In the genomic region with DNA sequence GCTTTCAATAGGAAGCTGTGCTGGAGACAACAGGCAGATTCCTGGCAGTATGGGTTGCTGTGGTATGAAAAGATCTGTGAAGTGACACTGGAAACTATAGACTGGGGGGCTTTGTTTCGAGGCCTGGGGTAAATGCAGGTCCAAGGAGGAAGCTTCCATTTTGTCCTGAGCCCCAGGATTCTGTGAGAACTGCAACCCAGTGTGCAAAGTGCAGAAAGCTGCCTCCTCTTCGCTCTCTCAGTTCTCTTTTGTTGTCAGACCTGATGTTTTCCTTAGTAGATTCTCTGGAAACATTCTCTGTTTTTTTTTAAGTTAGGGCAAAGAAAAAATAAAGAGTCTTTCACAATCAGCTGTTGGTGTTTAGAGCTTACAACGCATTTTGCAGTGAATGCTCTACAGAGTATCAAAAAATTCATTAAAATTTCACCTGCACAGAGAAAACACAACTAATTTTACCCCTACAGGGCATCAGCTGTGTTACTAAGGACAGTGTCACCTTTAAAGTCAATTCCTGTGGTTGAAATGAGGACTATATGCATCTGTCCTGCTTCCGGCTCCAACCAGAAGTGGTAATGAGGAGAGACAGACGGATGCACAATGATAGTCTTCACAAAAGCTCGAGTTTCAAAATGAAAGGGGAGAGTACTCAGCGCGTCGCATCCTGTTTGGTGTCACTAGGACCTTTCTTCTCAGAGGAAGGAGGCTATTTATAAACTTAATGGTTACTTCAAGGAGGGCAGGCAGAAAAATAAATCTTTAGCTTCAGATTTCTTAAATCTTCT, we compare ENCODE assay signal across 9 cellular contexts.
DNase-seq lines count a peak whose midpoint lies in the region; ATAC-seq, FAIRE-seq and TF ChIP-seq lines count a peak whose summit lies in the region.
"Had no signal": no experiment of that assay in that cellular context is flagged by ENCODE, and none has a peak within 500 bp of the region (broad histone marks: within the 10 kb centered on the region; RNA-seq: fewer than 3 reads in every experiment).

No MANE protein-coding gene starts in this region.

- H3K4me3 Mint-ChIP-seq in CD4-positive, CD25-positive, alpha-beta regulatory T cell = peak overlapping the region; percentile 10 to 82 (median 72)
- peak overlapping the region; percentile 74 to 75 for H3K4me3 Mint-ChIP-seq in stimulated activated naive B cell treated with anti-CD40 and anti-IgM and Interleukin-4, amounts not matched to agents 10 μg/mL and 1 μg/mL and 100 μg/mL, for 72 hours

- intact Hi-C loops in kidney (cut with DNase I) = no loop called here

- H3K9me3 Mint-ChIP-seq in CD4-positive, CD25-positive, alpha-beta regulatory T cell = no peaks in the 10 kb centered on the region
- no peaks in the 10 kb centered on the region for H3K9me3 Mint-ChIP-seq in stimulated activated naive B cell treated with anti-CD40 and anti-IgM and Interleukin-4, amounts not matched to agents 10 μg/mL and 1 μg/mL and 100 μg/mL, for 72 hours

- peak; percentile 20 to 92 (median 69) for DNase-seq in CD4-positive, CD25-positive, alpha-beta regulatory T cell
- DNase-seq in GM19238 (ENCODE audit: insufficient read length, low spot score) = peak; percentile 53
- DNase-seq in activated CD4-positive, alpha-beta T cell treated with anti-CD3 and anti-CD28 coated beads, Interleukin-2, amount 50 U/mL, for 1 hour = peak; percentile 22
- DNase-seq in kidney = no peak
- DNase-seq in stimulated activated naive B cell treated with anti-CD40 and anti-IgM and Interleukin-4, amounts not matched to agents 10 μg/mL and 1 μg/mL and 100 μg/mL, for 72 hours = peak; percentile 60
- no peak for DNase-seq in AG08396 (ENCODE audit: low spot score)
- no peak for DNase-seq in RPMI8226

- H3K4me1 ChIP-seq in CD4-positive, CD25-positive, alpha-beta regulatory T cell (ENCODE audit: control insufficient read depth, insufficient read depth, low read length, poor library complexity, severe bottlenecking) = peaks cover 23% of the 10 kb centered on the region
- no peaks in the 10 kb centered on the region for H3K4me1 ChIP-seq in kidney (ENCODE audit: control insufficient read depth in 1 of 2, insufficient read depth in 1 of 2, low read depth in 1 of 2, low read length in 2 of 2)

- H3K9ac ChIP-seq in kidney (ENCODE audit: low read length in 2 of 2) = no peak overlapping the region

- peak overlapping the region; percentile 75 for H3K4me3 ChIP-seq in CD4-positive, CD25-positive, alpha-beta regulatory T cell (ENCODE audit: low read depth, low read length)
- H3K4me3 ChIP-seq in kidney (ENCODE audit: low read length in 2 of 2) = peak overlapping the region; percentile 2 to 43

- H3K27me3 Mint-ChIP-seq in CD4-positive, CD25-positive, alpha-beta regulatory T cell = no peaks in the 10 kb centered on the region
- H3K27me3 Mint-ChIP-seq in stimulated activated naive B cell treated with anti-CD40 and anti-IgM and Interleukin-4, amounts not matched to agents 10 μg/mL and 1 μg/mL and 100 μg/mL, for 72 hours = no peaks in the 10 kb centered on the region

- TF ChIP-seq CTCF in kidney (IDR thresholded peaks at IDR 0.05; ENCODE audit: borderline replicate concordance, extremely low read depth, insufficient read depth) = no peak

- ATAC-seq in CD4-positive, CD25-positive, alpha-beta regulatory T cell (ENCODE audit: low read depth in 2 of 2) = peak; percentile 90 to 95
- ATAC-seq in HG03175 (IDR thresholded peaks at IDR 0.05; ENCODE audit: unreplicated experiment) = peak; percentile 94
- ATAC-seq in stimulated activated naive B cell treated with anti-CD40 and anti-IgM and Interleukin-4, amounts not matched to agents 10 μg/mL and 1 μg/mL and 100 μg/mL, for 72 hours (replicated peaks) = peak; percentile 97 to 99

- H3K27ac Mint-ChIP-seq in CD4-positive, CD25-positive, alpha-beta regulatory T cell = peak overlapping the region; percentile 76 to 90 (median 85)
- H3K27ac Mint-ChIP-seq in stimulated activated naive B cell treated with anti-CD40 and anti-IgM and Interleukin-4, amounts not matched to agents 10 μg/mL and 1 μg/mL and 100 μg/mL, for 72 hours = peak overlapping the region; percentile 93

- H3K27ac ChIP-seq in CD4-positive, CD25-positive, alpha-beta regulatory T cell (ENCODE audit: insufficient read depth, low read length, poor library complexity, severe bottlenecking) = peak overlapping the region; percentile 85
- peak overlapping the region in 1 of 2 donors; percentile 12 for H3K27ac ChIP-seq in kidney (ENCODE audit: low read depth in 2 of 2, low read length in 2 of 2)

- peaks cover 21 to 57% (median 41%) of the 10 kb centered on the region in 4 donors for H3K4me1 Mint-ChIP-seq in CD4-positive, CD25-positive, alpha-beta regulatory T cell
- peaks cover 15 to 42% of the 10 kb centered on the region in 2 donors for H3K4me1 Mint-ChIP-seq in stimulated activated naive B cell treated with anti-CD40 and anti-IgM and Interleukin-4, amounts not matched to agents 10 μg/mL and 1 μg/mL and 100 μg/mL, for 72 hours

- FAIRE-seq in kidney (lab: Jason Lieb, UNC) = no peak
- FAIRE-seq: bronchial epithelial cell had no signal

- H3K36me3 Mint-ChIP-seq in CD4-positive, CD25-positive, alpha-beta regulatory T cell = no peaks in the 10 kb centered on the region
- peaks cover 0 to 3% of the 10 kb centered on the region in 2 donors for H3K36me3 Mint-ChIP-seq in stimulated activated naive B cell treated with anti-CD40 and anti-IgM and Interleukin-4, amounts not matched to agents 10 μg/mL and 1 μg/mL and 100 μg/mL, for 72 hours

- H3K9me3 ChIP-seq in CD4-positive, CD25-positive, alpha-beta regulatory T cell (ENCODE audit: control insufficient read depth in 2 of 2, low read length in 2 of 2) = no peaks in the 10 kb centered on the region
- no peaks in the 10 kb centered on the region for H3K9me3 ChIP-seq in kidney (ENCODE audit: control insufficient read depth in 1 of 2, low read length in 2 of 2)

- no peaks in the 10 kb centered on the region for H3K27me3 ChIP-seq in CD4-positive, CD25-positive, alpha-beta regulatory T cell (ENCODE audit: control insufficient read depth, insufficient read depth, low read length)

- no peaks in the 10 kb centered on the region for H3K36me3 ChIP-seq in CD4-positive, CD25-positive, alpha-beta regulatory T cell (ENCODE audit: control insufficient read depth, insufficient read depth, low read length)
- no peaks in the 10 kb centered on the region for H3K36me3 ChIP-seq in kidney (ENCODE audit: control insufficient read depth in 1 of 2, insufficient read depth in 2 of 2, low read length in 2 of 2)

Comparison
In these comparisons a context has a peak if more than half of its experiments do, and no peak if none do; other contexts are left out.
1. DNase-seq: peak in CD4-positive, CD25-positive, alpha-beta regulatory T cell (3 of 3), GM19238 (single experiment), activated CD4-positive, alpha-beta T cell treated with anti-CD3 and anti-CD28 coated beads, Interleukin-2, amount 50 U/mL, for 1 hour (single experiment) and stimulated activated naive B cell treated with anti-CD40 and anti-IgM and Interleukin-4, amounts not matched to agents 10 μg/mL and 1 μg/mL and 100 μg/mL, for 72 hours (single experiment); none in kidney (single experiment), AG08396 (single experiment) and RPMI8226 (single experiment).
2. Peak in every context shown above with its lines, with median percentiles within 50 percentile points of each other: ATAC-seq.